Comparison of ENCODE assay signal across 8 cellular contexts in genomic region chr11:130001491-130002351, GRCh38. TPM values are rescaled to one million over a fixed set of nuclear protein-coding genes. Genes with fewer than 3 reads are reported as not detected.
DNase-seq lines count a peak whose midpoint lies in the region; ATAC-seq and TF ChIP-seq lines count a peak whose summit lies in the region.

No MANE protein-coding gene starts in this region.

- 0% methylated on average over 2 to 6 of the region's 90 CpGs for WGBS in gastroesophageal sphincter (ENCODE audit: low coverage in 1 of 2), 2 donors
- 0 to 2% methylated on average over 21 to 23 of the region's 90 CpGs for WGBS in upper lobe of left lung, 2 donors

- H3K27ac ChIP-seq in gastroesophageal sphincter (peak overlapping the region; percentile 98 to 100 (median 99)), upper lobe of left lung (peak overlapping the region; percentile 96 to 100 (median 98))

- TF ChIP-seq POLR2A in gastroesophageal sphincter (IDR thresholded peaks at IDR 0.05) = peak; percentile 46 to 72
- TF ChIP-seq POLR2A in upper lobe of left lung (IDR thresholded peaks at IDR 0.05) = no peak

- H3K4me3 ChIP-seq in gastroesophageal sphincter = peak overlapping the region; percentile 33 to 94
- peak overlapping the region; percentile 88 for H3K4me3 ChIP-seq in neuron (ENCODE audit: low read length)
- peak overlapping the region; percentile 78 to 91 (median 87) for H3K4me3 ChIP-seq in upper lobe of left lung

- H3K4me1 ChIP-seq in gastroesophageal sphincter (peaks cover 0 to 37% (median 7%) of the 10 kb centered on the region in 3 donors), neuron (ENCODE audit: insufficient read depth, low read length) (peaks cover 6% of the 10 kb centered on the region), upper lobe of left lung (peaks cover 17 to 27% (median 20%) of the 10 kb centered on the region in 4 donors)

- no peaks in the 10 kb centered on the region for H3K27me3 ChIP-seq in gastroesophageal sphincter
- no peaks in the 10 kb centered on the region for H3K27me3 ChIP-seq in neuron (ENCODE audit: insufficient read depth, low read length)
- no peaks in the 10 kb centered on the region for H3K27me3 ChIP-seq in upper lobe of left lung

- no peak for TF ChIP-seq CTCF in gastroesophageal sphincter (IDR thresholded peaks at IDR 0.05)
- no peak for TF ChIP-seq CTCF in upper lobe of left lung (IDR thresholded peaks at IDR 0.05)

- peak; percentile 4 to 15 for DNase-seq in stimulated activated CD4-positive, alpha-beta T cell treated with anti-CD3 and anti-CD28 coated beads, Interleukin-12 subunit alpha, Interleukin-12 subunit beta, amount 100 ng/mL, for 24 hours (ENCODE audit: low read depth in 2 of 2)
- no peak for DNase-seq in stimulated activated CD4-positive, alpha-beta T cell treated with anti-CD3 and anti-CD28 coated beads, Interleukin-4, amount 100 ng/mL, for 1 hour
- DNase-seq in NCI-H526 treated with DMSO at 0.1 percent for 48 hours (lab: John Stamatoyannopoulos, UW) (peak; percentile 78), upper lobe of left lung (peak in 1 of 2 donors; percentile 45)
- DNase-seq in activated naive CD4-positive, alpha-beta T cell (lab: John Stamatoyannopoulos, UW) = peak in 3 of 4 experiments; percentile 30 to 38 (median 38)

- H3K9me3 ChIP-seq in gastroesophageal sphincter (no peaks in the 10 kb centered on the region), neuron (ENCODE audit: low read length) (peaks cover 5% of the 10 kb centered on the region), upper lobe of left lung (no peaks in the 10 kb centered on the region)

- H2AFZ ChIP-seq in neuron (ENCODE audit: low read depth, low read length) = peak overlapping the region; percentile 78

- TF ChIP-seq EP300 in gastroesophageal sphincter (IDR thresholded peaks at IDR 0.05) (no peak), upper lobe of left lung (IDR thresholded peaks at IDR 0.05) (no peak)

- ATAC-seq in HG02884 (IDR thresholded peaks at IDR 0.05; ENCODE audit: unreplicated experiment) (peak; percentile 15), gastroesophageal sphincter (peak; percentile 53), upper lobe of left lung (ENCODE audit: low FRiP score in 2 of 2) (peak in 1 of 2 donors; percentile 61)

- H3K36me3 ChIP-seq in gastroesophageal sphincter = no peaks in the 10 kb centered on the region
- no peaks in the 10 kb centered on the region for H3K36me3 ChIP-seq in neuron (ENCODE audit: insufficient read depth, low read length)
- no peaks in the 10 kb centered on the region for H3K36me3 ChIP-seq in upper lobe of left lung

RNA-seq across cellular contexts. Expression of gene PRDM10, which starts 0.9 kb away (rescaled TPM):
- total RNA-seq in gastroesophageal sphincter (10 to 100 TPM in 1 of 4 donors, 1 to 10 TPM in 3; 6.6 to 12.0 (median 7.4) TPM), upper lobe of left lung (10 to 100 TPM in 4 of 6 donors, 1 to 10 TPM in 2; 6.8 to 13.9 (median 12.7) TPM)

Comparison
In these comparisons a context has a peak if more than half of its experiments do, and no peak if none do; other contexts are left out.
1. POLR2A ChIP-seq: peak in gastroesophageal sphincter (2 of 2); none in upper lobe of left lung (0 of 4).
2. Peak in every context shown above with its lines, with median percentiles within 50 percentile points of each other: H3K4me3 ChIP-seq.